9 cellular contexts compared by ENCODE assay signal in genomic region chr1:3543076-3544049, GRCh38.
DNase-seq lines count a peak whose midpoint lies in the region; ATAC-seq and TF ChIP-seq lines count a peak whose summit lies in the region.
"Had no signal": no experiment of that assay in that cellular context is flagged by ENCODE, and none has a peak within 500 bp of the region (broad histone marks: within the 10 kb centered on the region; RNA-seq: fewer than 3 reads in every experiment).

No MANE protein-coding gene starts in this region.

- H3K4me1 Mint-ChIP-seq in T-cell = peaks cover 0 to under 1% (median 0%) of the 10 kb centered on the region in 3 donors

- ATAC-seq in T-cell (replicated peaks in 1 of 4) (no peak), GM21529 (IDR thresholded peaks at IDR 0.05; ENCODE audit: unreplicated experiment) (no peak), GM18909 (IDR thresholded peaks at IDR 0.05; ENCODE audit: poor library complexity, unreplicated experiment) (no peak)

- H3K27ac ChIP-seq in SJSA1 = peak overlapping the region; percentile 64

- H3K36me3 ChIP-seq in BJ (ENCODE audit: control insufficient read depth, insufficient read depth, low read length) (no peaks in the 10 kb centered on the region), SJSA1 (no peaks in the 10 kb centered on the region)

- H3K27ac Mint-ChIP-seq in T-cell = no peak overlapping the region

- H3K4me3 Mint-ChIP-seq in T-cell = no peak overlapping the region

- H3K9me3 ChIP-seq in SJSA1 (replicated peaks) = no peaks in the 10 kb centered on the region

- peak; percentile 92 for DNase-seq in BJ (ENCODE audit: low read depth)
- DNase-seq in SJSA1 (ENCODE audit: low read depth in 1 of 2, low spot score in 2 of 2) = peak; percentile 72 to 83
- peak; percentile 60 for DNase-seq in fibroblast of the conjunctiva (ENCODE audit: low read depth)
- peak; percentile 15 for DNase-seq in non-pigmented ciliary epithelial cell (ENCODE audit: low read depth)
- no peak for DNase-seq in NCI-H524 treated with DMSO at 0.1 percent for 48 hours (lab: John Stamatoyannopoulos, UW)
- DNase-seq in T-cell = no peak
- DNase-seq: RPMI8226 had no signal

- TF ChIP-seq CTCF in BJ (IDR thresholded peaks at IDR 0.05; ENCODE audit: insufficient read depth, low read depth, low read length) = no peak

- POLR2A ChIA-PET in BJ (lab: Charles Lee) = interaction anchor here (0.9 to 2.0 kb wide), 3 partner anchors 12 to 17 kb away, joined by 3 to 9 read pairs (median 4); no protein-coding TSS in a partner anchor
- POLR2A ChIA-PET in T-cell (lab: Charles Lee) = no interaction called here

- H3K27me3 Mint-ChIP-seq in T-cell = no peaks in the 10 kb centered on the region

- H3K4me3 ChIP-seq in BJ (ENCODE audit: low read depth, low read length) (no peak overlapping the region), SJSA1 (no peak overlapping the region)

- H3K4me1 ChIP-seq in SJSA1 (replicated peaks) = peaks cover 38% of the 10 kb centered on the region

- H3K27me3 ChIP-seq in BJ (ENCODE audit: control insufficient read depth, insufficient read depth, low read length) (no peaks in the 10 kb centered on the region), SJSA1 (replicated peaks) (no peaks in the 10 kb centered on the region)

- no peaks in the 10 kb centered on the region for H3K9me3 Mint-ChIP-seq in T-cell

- CTCF ChIA-PET in BJ (lab: Yijun Ruan, JAX) = interaction anchor here (0.9 to 3.4 kb wide), 8 partner anchors 10 to 1162 kb away, joined by 3 to 10 read pairs (median 4); no protein-coding TSS in a partner anchor
- CTCF ChIA-PET in T-cell (lab: Charles Lee) = no interaction called here

- no peaks in the 10 kb centered on the region for H3K36me3 Mint-ChIP-seq in T-cell

Comparison
In these comparisons a context has a peak if more than half of its experiments do, and no peak if none do; other contexts are left out.
1. DNase-seq: peak in BJ (single experiment), SJSA1 (2 of 2), fibroblast of the conjunctiva (single experiment) and non-pigmented ciliary epithelial cell (single experiment); none in NCI-H524 treated with DMSO at 0.1 percent for 48 hours (single experiment) and T-cell (0 of 34).